1 cellular context compared by ENCODE assay signal in the genomic region with DNA sequence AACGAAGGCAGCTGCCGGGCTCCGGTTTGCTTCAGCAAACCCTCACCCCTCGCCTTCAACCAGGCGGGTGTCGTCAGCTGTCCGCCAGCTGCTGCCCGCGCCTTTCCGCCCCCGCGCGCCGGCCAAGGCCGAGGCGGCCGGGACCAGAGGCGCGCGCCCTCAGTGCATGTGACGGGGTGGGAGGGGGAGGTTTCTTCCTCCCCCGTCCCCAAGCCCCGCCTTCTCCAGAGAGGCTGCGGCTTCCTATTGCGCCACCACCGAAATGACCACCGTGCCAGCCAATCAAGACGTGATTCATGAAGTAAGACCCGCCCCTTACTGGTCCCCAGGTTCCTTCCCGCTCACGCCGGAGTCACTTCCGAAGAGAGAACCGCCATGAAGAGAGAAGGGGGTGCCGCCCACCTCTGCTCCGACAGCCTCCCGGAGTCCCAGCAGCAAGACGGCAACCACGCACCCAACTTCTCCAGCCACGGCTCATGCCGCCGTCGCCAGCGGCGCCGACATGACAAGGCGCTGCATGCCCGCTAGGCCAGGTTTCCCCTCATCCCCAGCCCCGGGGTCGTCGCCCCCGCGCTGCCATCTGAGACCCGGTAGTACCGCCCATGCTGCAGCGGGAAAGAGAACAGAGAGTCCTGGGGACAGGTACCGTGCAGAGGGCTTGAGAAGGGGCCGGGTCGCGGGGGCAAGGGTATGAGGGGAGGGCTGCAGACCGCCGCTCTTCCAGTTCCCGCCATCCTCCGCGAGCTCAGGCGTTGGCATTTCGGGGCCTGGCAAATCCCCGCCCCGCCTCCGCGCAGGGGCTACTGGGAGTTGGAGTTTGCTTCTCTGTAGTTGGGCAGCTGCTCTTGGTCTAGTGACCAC.
A peak's percentile ranks its signal among the peaks of the same experiment; 100 is the strongest.
TF ChIP-seq lines count a peak whose summit lies in the region.

A gene with protein sequence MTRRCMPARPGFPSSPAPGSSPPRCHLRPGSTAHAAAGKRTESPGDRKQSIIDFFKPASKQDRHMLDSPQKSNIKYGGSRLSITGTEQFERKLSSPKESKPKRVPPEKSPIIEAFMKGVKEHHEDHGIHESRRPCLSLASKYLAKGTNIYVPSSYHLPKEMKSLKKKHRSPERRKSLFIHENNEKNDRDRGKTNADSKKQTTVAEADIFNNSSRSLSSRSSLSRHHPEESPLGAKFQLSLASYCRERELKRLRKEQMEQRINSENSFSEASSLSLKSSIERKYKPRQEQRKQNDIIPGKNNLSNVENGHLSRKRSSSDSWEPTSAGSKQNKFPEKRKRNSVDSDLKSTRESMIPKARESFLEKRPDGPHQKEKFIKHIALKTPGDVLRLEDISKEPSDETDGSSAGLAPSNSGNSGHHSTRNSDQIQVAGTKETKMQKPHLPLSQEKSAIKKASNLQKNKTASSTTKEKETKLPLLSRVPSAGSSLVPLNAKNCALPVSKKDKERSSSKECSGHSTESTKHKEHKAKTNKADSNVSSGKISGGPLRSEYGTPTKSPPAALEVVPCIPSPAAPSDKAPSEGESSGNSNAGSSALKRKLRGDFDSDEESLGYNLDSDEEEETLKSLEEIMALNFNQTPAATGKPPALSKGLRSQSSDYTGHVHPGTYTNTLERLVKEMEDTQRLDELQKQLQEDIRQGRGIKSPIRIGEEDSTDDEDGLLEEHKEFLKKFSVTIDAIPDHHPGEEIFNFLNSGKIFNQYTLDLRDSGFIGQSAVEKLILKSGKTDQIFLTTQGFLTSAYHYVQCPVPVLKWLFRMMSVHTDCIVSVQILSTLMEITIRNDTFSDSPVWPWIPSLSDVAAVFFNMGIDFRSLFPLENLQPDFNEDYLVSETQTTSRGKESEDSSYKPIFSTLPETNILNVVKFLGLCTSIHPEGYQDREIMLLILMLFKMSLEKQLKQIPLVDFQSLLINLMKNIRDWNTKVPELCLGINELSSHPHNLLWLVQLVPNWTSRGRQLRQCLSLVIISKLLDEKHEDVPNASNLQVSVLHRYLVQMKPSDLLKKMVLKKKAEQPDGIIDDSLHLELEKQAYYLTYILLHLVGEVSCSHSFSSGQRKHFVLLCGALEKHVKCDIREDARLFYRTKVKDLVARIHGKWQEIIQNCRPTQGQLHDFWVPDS (plus strand): TSS at position 355 of the 861 bp plus-strand sequence. CDS start 148 bp downstream, at position 503.

TF ChIP-seq in HepG2, 621 proteins besides CTCF, POLR2A, EP300 and RAD21 (continued from another document and continues in another):
- TF ChIP-seq, protein P1, sequence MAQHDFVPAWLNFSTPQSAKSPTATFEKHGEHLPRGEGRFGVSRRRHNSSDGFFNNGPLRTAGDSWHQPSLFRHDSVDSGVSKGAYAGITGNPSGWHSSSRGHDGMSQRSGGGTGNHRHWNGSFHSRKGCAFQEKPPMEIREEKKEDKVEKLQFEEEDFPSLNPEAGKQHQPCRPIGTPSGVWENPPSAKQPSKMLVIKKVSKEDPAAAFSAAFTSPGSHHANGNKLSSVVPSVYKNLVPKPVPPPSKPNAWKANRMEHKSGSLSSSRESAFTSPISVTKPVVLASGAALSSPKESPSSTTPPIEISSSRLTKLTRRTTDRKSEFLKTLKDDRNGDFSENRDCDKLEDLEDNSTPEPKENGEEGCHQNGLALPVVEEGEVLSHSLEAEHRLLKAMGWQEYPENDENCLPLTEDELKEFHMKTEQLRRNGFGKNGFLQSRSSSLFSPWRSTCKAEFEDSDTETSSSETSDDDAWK (CRISPR knock-in tag; IDR thresholded peaks at IDR 0.05), result no peak
- TF ChIP-seq, protein P2, sequence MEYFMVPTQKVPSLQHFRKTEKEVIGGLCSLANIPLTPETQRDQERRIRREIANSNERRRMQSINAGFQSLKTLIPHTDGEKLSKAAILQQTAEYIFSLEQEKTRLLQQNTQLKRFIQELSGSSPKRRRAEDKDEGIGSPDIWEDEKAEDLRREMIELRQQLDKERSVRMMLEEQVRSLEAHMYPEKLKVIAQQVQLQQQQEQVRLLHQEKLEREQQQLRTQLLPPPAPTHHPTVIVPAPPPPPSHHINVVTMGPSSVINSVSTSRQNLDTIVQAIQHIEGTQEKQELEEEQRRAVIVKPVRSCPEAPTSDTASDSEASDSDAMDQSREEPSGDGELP (IDR thresholded peaks at IDR 0.05; ENCODE audit: borderline replicate concordance, low read depth), result peak; percentile 99
- no peak; the same call in 1 of the 2 replicates for TF ChIP-seq ZSCAN31 (CRISPR knock-in tag; IDR thresholded peaks at IDR 0.05; ENCODE audit: low read depth)
- no peak; the same call in 1 of the 2 replicates for TF ChIP-seq WIZ (CRISPR knock-in tag; IDR thresholded peaks at IDR 0.05)
- TF ChIP-seq ZFX (CRISPR knock-in tag; IDR thresholded peaks at IDR 0.05; ENCODE audit: low read depth), result peak; percentile 82
- TF ChIP-seq ZNF768 (CRISPR knock-in tag; IDR thresholded peaks at IDR 0.05), result peak; percentile 41; the same call in 1 of the 2 replicates
- peak; percentile 84; the same call in 1 of the 2 replicates for TF ChIP-seq NFKB2 (CRISPR knock-in tag; IDR thresholded peaks at IDR 0.05; ENCODE audit: borderline replicate concordance)
- peak; percentile 98 for TF ChIP-seq RBFOX2 (IDR thresholded peaks at IDR 0.05; ENCODE audit: low read depth, low read length)
- peak; percentile 33; the same call in 1 of the 2 replicates for TF ChIP-seq TBX2 (CRISPR knock-in tag; IDR thresholded peaks at IDR 0.05; ENCODE audit: borderline replicate concordance)
- TF ChIP-seq NR3C1 (CRISPR knock-in tag; IDR thresholded peaks at IDR 0.05), result no peak
- TF ChIP-seq PAF1 (CRISPR knock-in tag; IDR thresholded peaks at IDR 0.05), result no peak
- no peak for TF ChIP-seq ZNF205 (CRISPR knock-in tag; IDR thresholded peaks at IDR 0.05)
- peak; percentile 97 for TF ChIP-seq CEBPB (IDR thresholded peaks at IDR 0.05; ENCODE audit: borderline replicate concordance, low read depth, low read length)
- TF ChIP-seq ZKSCAN8 (CRISPR knock-in tag; IDR thresholded peaks at IDR 0.05; ENCODE audit: borderline replicate concordance), result peak; percentile 45; the same call in 1 of the 2 replicates
- TF ChIP-seq HOXA7 (CRISPR knock-in tag; IDR thresholded peaks at IDR 0.05), result no peak
- TF ChIP-seq AKAP8 (CRISPR knock-in tag; IDR thresholded peaks at IDR 0.05), result peak; percentile 41; the same call in 1 of the 2 replicates
- TF ChIP-seq, protein P3, sequence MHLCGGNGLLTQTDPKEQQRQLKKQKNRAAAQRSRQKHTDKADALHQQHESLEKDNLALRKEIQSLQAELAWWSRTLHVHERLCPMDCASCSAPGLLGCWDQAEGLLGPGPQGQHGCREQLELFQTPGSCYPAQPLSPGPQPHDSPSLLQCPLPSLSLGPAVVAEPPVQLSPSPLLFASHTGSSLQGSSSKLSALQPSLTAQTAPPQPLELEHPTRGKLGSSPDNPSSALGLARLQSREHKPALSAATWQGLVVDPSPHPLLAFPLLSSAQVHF (CRISPR knock-in tag; IDR thresholded peaks at IDR 0.05), result peak; percentile 81; the same call in 1 of the 2 replicates
- TF ChIP-seq, protein P4, sequence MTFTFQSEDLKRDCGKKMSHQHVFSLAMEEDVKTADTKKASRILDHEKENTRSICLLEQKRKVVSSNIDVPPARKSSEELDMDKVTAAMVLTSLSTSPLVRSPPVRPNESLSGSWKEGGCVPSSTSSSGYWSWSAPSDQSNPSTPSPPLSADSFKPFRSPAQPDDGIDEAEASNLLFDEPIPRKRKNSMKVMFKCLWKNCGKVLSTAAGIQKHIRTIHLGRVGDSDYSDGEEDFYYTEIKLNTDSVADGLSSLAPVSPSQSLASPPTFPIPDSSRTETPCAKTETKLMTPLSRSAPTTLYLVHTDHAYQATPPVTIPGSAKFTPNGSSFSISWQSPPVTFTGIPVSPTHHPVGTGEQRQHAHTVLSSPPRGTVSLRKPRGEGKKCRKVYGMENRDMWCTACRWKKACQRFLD (CRISPR knock-in tag; IDR thresholded peaks at IDR 0.05; ENCODE audit: borderline replicate concordance), result peak; percentile 46; the same call in 1 of the 2 replicates
- no peak for TF ChIP-seq CCAR2 (optimal IDR thresholded peaks at IDR 0.05; ENCODE audit: low read depth, low read length)
- no peak for TF ChIP-seq ZBTB20 (CRISPR knock-in tag; IDR thresholded peaks at IDR 0.05; ENCODE audit: borderline replicate concordance, low read depth)
- TF ChIP-seq, protein P5, sequence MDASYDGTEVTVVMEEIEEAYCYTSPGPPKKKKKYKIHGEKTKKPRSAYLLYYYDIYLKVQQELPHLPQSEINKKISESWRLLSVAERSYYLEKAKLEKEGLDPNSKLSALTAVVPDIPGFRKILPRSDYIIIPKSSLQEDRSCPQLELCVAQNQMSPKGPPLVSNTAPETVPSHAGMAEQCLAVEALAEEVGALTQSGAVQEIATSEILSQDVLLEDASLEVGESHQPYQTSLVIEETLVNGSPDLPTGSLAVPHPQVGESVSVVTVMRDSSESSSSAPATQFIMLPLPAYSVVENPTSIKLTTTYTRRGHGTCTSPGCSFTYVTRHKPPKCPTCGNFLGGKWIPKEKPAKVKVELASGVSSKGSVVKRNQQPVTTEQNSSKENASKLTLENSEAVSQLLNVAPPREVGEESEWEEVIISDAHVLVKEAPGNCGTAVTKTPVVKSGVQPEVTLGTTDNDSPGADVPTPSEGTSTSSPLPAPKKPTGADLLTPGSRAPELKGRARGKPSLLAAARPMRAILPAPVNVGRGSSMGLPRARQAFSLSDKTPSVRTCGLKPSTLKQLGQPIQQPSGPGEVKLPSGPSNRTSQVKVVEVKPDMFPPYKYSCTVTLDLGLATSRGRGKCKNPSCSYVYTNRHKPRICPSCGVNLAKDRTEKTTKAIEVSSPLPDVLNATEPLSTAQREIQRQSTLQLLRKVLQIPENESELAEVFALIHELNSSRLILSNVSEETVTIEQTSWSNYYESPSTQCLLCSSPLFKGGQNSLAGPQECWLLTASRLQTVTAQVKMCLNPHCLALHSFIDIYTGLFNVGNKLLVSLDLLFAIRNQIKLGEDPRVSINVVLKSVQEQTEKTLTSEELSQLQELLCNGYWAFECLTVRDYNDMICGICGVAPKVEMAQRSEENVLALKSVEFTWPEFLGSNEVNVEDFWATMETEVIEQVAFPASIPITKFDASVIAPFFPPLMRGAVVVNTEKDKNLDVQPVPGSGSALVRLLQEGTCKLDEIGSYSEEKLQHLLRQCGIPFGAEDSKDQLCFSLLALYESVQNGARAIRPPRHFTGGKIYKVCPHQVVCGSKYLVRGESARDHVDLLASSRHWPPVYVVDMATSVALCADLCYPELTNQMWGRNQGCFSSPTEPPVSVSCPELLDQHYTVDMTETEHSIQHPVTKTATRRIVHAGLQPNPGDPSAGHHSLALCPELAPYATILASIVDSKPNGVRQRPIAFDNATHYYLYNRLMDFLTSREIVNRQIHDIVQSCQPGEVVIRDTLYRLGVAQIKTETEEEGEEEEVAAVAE (CRISPR knock-in tag; IDR thresholded peaks at IDR 0.05; ENCODE audit: borderline replicate concordance), result no peak
- no peak for TF ChIP-seq U2AF2 (IDR thresholded peaks at IDR 0.05; ENCODE audit: low read depth, low read length)
- TF ChIP-seq, protein P6, sequence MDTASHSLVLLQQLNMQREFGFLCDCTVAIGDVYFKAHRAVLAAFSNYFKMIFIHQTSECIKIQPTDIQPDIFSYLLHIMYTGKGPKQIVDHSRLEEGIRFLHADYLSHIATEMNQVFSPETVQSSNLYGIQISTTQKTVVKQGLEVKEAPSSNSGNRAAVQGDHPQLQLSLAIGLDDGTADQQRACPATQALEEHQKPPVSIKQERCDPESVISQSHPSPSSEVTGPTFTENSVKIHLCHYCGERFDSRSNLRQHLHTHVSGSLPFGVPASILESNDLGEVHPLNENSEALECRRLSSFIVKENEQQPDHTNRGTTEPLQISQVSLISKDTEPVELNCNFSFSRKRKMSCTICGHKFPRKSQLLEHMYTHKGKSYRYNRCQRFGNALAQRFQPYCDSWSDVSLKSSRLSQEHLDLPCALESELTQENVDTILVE (CRISPR knock-in tag; IDR thresholded peaks at IDR 0.05), result no peak; the same call in 1 of the 2 replicates
- TF ChIP-seq FOXK2 (IDR thresholded peaks at IDR 0.05), result no peak
- TF ChIP-seq ARID2 (CRISPR knock-in tag; IDR thresholded peaks at IDR 0.05; ENCODE audit: borderline replicate concordance), result no peak
- TF ChIP-seq ZNF260 (CRISPR knock-in tag; IDR thresholded peaks at IDR 0.05; ENCODE audit: borderline replicate concordance, low read depth), result no peak
- TF ChIP-seq CAMTA2 (CRISPR knock-in tag; IDR thresholded peaks at IDR 0.05; ENCODE audit: borderline replicate concordance), result no peak
- TF ChIP-seq ZEB1 (IDR thresholded peaks at IDR 0.05; ENCODE audit: insufficient replicate concordance, low read depth), result no peak
- no peak for TF ChIP-seq ZNF20 (CRISPR knock-in tag; IDR thresholded peaks at IDR 0.05)
- 0 out of 2 replicates have a peak, but pooled peaks have one; percentile 88 for TF ChIP-seq ISX (CRISPR knock-in tag; conservative IDR thresholded peaks at IDR 0.05)
- no peak for TF ChIP-seq NFATC3 (CRISPR knock-in tag; IDR thresholded peaks at IDR 0.05)
- no peak; the same call in 1 of the 2 replicates for TF ChIP-seq ONECUT2 (CRISPR knock-in tag; IDR thresholded peaks at IDR 0.05)
- peak; percentile 90 for TF ChIP-seq POLR2G (IDR thresholded peaks at IDR 0.05; ENCODE audit: low read depth, low read length)
- no peak for TF ChIP-seq ZNF383 (CRISPR knock-in tag; IDR thresholded peaks at IDR 0.05; ENCODE audit: borderline replicate concordance)
- TF ChIP-seq SATB2 (CRISPR knock-in tag; IDR thresholded peaks at IDR 0.05), result no peak; the same call in 1 of the 2 replicates
- TF ChIP-seq ZFP36L1 (CRISPR knock-in tag; IDR thresholded peaks at IDR 0.05), result peak; percentile 62
- peak; percentile 36; the same call in 1 of the 2 replicates for TF ChIP-seq ZNF556 (CRISPR knock-in tag; IDR thresholded peaks at IDR 0.05; ENCODE audit: borderline replicate concordance)
- TF ChIP-seq ZNF33A (CRISPR knock-in tag; IDR thresholded peaks at IDR 0.05; ENCODE audit: borderline replicate concordance), result no peak; the same call in 1 of the 2 replicates
- no peak for TF ChIP-seq MATR3 (CRISPR knock-in tag; IDR thresholded peaks at IDR 0.05)
- peak; percentile 60; the same call in 1 of the 2 replicates for TF ChIP-seq ZFP82 (CRISPR knock-in tag; IDR thresholded peaks at IDR 0.05; ENCODE audit: borderline replicate concordance)
- no peak for TF ChIP-seq NONO (IDR thresholded peaks at IDR 0.05)
- TF ChIP-seq NONO (CRISPR knock-in tag; conservative IDR thresholded peaks at IDR 0.05), result peak; percentile 71; the same call in 1 of the 2 replicates
- TF ChIP-seq, protein P7, sequence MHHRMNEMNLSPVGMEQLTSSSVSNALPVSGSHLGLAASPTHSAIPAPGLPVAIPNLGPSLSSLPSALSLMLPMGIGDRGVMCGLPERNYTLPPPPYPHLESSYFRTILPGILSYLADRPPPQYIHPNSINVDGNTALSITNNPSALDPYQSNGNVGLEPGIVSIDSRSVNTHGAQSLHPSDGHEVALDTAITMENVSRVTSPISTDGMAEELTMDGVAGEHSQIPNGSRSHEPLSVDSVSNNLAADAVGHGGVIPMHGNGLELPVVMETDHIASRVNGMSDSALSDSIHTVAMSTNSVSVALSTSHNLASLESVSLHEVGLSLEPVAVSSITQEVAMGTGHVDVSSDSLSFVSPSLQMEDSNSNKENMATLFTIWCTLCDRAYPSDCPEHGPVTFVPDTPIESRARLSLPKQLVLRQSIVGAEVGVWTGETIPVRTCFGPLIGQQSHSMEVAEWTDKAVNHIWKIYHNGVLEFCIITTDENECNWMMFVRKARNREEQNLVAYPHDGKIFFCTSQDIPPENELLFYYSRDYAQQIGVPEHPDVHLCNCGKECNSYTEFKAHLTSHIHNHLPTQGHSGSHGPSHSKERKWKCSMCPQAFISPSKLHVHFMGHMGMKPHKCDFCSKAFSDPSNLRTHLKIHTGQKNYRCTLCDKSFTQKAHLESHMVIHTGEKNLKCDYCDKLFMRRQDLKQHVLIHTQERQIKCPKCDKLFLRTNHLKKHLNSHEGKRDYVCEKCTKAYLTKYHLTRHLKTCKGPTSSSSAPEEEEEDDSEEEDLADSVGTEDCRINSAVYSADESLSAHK (CRISPR knock-in tag; IDR thresholded peaks at IDR 0.05; ENCODE audit: borderline replicate concordance), result no peak
- 0 out of 2 replicates have a peak, but pooled peaks have one; percentile 40 for TF ChIP-seq MTF2 (CRISPR knock-in tag; IDR thresholded peaks at IDR 0.05; ENCODE audit: borderline replicate concordance)
- peak; percentile 4; the same call in 1 of the 2 replicates for TF ChIP-seq ZNF121 (CRISPR knock-in tag; IDR thresholded peaks at IDR 0.05)
